In genomic region chr12:122139941-122140340, GRCh38 we compare ENCODE assay signal across 2 cellular contexts.
TF ChIP-seq lines count a peak whose summit lies in the region.

No MANE protein-coding gene starts in this region.

TF ChIP-seq in IMR-90, 13 proteins besides CTCF, POLR2A, EP300 and RAD21:
- no peak for TF ChIP-seq MXI1 (IDR thresholded peaks at IDR 0.05; ENCODE audit: borderline replicate concordance, low read depth, low read length)
- TF ChIP-seq SMC3 (IDR thresholded peaks at IDR 0.05; ENCODE audit: low read depth, low read length): no peak
- no peak for TF ChIP-seq FOS (IDR thresholded peaks at IDR 0.05; ENCODE audit: low read depth, low read length)
- no peak for TF ChIP-seq BHLHE40 (IDR thresholded peaks at IDR 0.05; ENCODE audit: low read depth, low read length)
- TF ChIP-seq MAZ (IDR thresholded peaks at IDR 0.05; ENCODE audit: borderline replicate concordance, low read depth, low read length): no peak
- TF ChIP-seq, protein P1, sequence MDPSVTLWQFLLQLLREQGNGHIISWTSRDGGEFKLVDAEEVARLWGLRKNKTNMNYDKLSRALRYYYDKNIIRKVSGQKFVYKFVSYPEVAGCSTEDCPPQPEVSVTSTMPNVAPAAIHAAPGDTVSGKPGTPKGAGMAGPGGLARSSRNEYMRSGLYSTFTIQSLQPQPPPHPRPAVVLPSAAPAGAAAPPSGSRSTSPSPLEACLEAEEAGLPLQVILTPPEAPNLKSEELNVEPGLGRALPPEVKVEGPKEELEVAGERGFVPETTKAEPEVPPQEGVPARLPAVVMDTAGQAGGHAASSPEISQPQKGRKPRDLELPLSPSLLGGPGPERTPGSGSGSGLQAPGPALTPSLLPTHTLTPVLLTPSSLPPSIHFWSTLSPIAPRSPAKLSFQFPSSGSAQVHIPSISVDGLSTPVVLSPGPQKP (IDR thresholded peaks at IDR 0.05; ENCODE audit: borderline replicate concordance, low read depth, low read length): no peak
- TF ChIP-seq RFX5 (IDR thresholded peaks at IDR 0.05; ENCODE audit: low read depth, low read length): no peak
- TF ChIP-seq CHD1 (IDR thresholded peaks at IDR 0.05; ENCODE audit: low read depth, low read length): no peak
- no peak for TF ChIP-seq CEBPB (IDR thresholded peaks at IDR 0.05; ENCODE audit: low read depth, low read length)
- no peak for TF ChIP-seq NFE2L2 (IDR thresholded peaks at IDR 0.05; ENCODE audit: low read depth, low read length)

TF ChIP-seq in H1, 55 proteins besides CTCF, POLR2A, EP300 and RAD21:
- TF ChIP-seq NANOG (IDR thresholded peaks at IDR 0.05; ENCODE audit: insufficient read depth, low read depth, low read length, poor library complexity, severe bottlenecking) (no peak), ASH2L (IDR thresholded peaks at IDR 0.05; ENCODE audit: low read length) (no peak), SP1 (IDR thresholded peaks at IDR 0.05; ENCODE audit: low read depth, low read length) (no peak), ATF2 (IDR thresholded peaks at IDR 0.05; ENCODE audit: low read length) (no peak), GABPA (IDR thresholded peaks at IDR 0.05; ENCODE audit: borderline replicate concordance, insufficient read depth, low read length) (no peak), POLR2AphosphoS5 (IDR thresholded peaks at IDR 0.05; ENCODE audit: low read depth, low read length) (no peak), FOSL1 (IDR thresholded peaks at IDR 0.05; ENCODE audit: insufficient read depth, low read depth, low read length) (no peak), SIN3A (conservative IDR thresholded peaks at IDR 0.05 in 1 of 2, IDR thresholded peaks at IDR 0.05 in 1 of 2; ENCODE audit: low read depth in 1 of 2, low read length in 2 of 2) (no peak), BACH1 (IDR thresholded peaks at IDR 0.05; ENCODE audit: low read length) (no peak), HDAC6 (IDR thresholded peaks at IDR 0.05; ENCODE audit: low read depth, low read length) (no peak), TEAD4 (IDR thresholded peaks at IDR 0.05; ENCODE audit: low read depth, low read length) (no peak), BCL11A (IDR thresholded peaks at IDR 0.05; ENCODE audit: low read depth in 2 of 2, low read length in 2 of 2) (no peak), CBX5 (IDR thresholded peaks at IDR 0.05; ENCODE audit: low read depth, low read length) (no peak)
- TF ChIP-seq, protein P2, sequence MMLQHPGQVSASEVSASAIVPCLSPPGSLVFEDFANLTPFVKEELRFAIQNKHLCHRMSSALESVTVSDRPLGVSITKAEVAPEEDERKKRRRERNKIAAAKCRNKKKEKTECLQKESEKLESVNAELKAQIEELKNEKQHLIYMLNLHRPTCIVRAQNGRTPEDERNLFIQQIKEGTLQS (IDR thresholded peaks at IDR 0.05; ENCODE audit: insufficient read depth, low read depth, low read length): no peak
TF ChIP-seq in H1: peak in this region for 0.
